ENCODE assay signal across 27 cellular contexts in the genomic region with DNA sequence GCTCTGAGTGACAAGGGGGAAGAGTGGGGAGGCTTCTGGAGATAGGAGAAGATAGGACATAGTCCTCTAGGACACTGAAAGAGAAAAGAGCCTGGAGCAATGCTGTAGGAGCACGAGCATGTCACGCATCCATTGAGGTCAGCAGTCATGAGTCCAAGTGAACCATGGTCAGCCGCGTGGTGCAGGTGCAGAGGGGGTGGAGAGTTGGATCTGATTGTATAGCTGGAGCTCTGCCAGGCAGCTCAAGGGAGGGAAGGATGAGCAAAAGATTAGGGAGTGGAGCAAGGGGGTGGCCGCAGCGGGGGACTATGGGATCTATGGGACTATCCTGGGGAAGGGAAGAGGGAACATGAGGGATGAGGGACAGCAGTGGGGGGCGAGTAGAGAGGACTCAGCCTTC. TPM values are rescaled to one million over a fixed set of nuclear protein-coding genes. Genes with fewer than 3 reads are reported as not detected.
"Had no signal": no experiment of that assay in that cellular context is flagged by ENCODE, and none has a peak within 500 bp of the region (broad histone marks: within the 10 kb centered on the region; RNA-seq: fewer than 3 reads in every experiment).

No MANE protein-coding gene starts in this region.

- H2AFZ ChIP-seq: neural progenitor cell had no signal

- FAIRE-seq: bronchial epithelial cell had no signal

- ATAC-seq: activated T-cell treated with anti-CD3 and anti-CD28 coated beads, Interleukin-2, amount 50 U/mL, for 72 hours; gastrocnemius medialis; left ventricle myocardium superior; naive thymus-derived CD8-positive, alpha-beta T cell had no signal

- H3K4me3 ChIP-seq: colonic mucosa, dorsolateral prefrontal cortex, esophagus muscularis mucosa, gastrocnemius medialis, neural progenitor cell, testis, upper lobe of left lung had no signal

- H3K27ac ChIP-seq: colonic mucosa, dorsolateral prefrontal cortex, esophagus muscularis mucosa, gastrocnemius medialis, neural progenitor cell, testis, upper lobe of left lung had no signal

- DNase-seq: activated CD4-positive, alpha-beta T cell treated with anti-CD3 and anti-CD28 coated beads for 4 hours; activated CD4-positive, alpha-beta T cell treated with anti-CD3 and anti-CD28 coated beads, Interleukin-2, amount 50 U/mL, for 48 hours; activated CD4-positive, CD25-positive, alpha-beta regulatory T cell; activated effector memory CD4-positive, alpha-beta T cell treated with Interleukin-2 at 50 U/mL for 16 hours; activated naive CD4-positive, alpha-beta T cell treated with anti-CD3 and anti-CD28 coated beads for 36 hours; activated T-cell treated with anti-CD3 and anti-CD28 coated beads, Interleukin-2, amount 50 U/mL, for 72 hours; amygdala; colonic mucosa; dorsolateral prefrontal cortex; gastrocnemius medialis; hippocampal formation; kidney glomerular epithelial cell; left ventricle myocardium superior; mammary epithelial cell; naive thymus-derived CD8-positive, alpha-beta T cell; retina; stimulated activated CD4-positive, alpha-beta T cell treated with anti-CD3 and anti-CD28 coated beads, Interleukin-2, amount 100 ng/mL, for 48 hours; stimulated activated naive CD4-positive, alpha-beta T cell; testis; upper lobe of left lung had no signal

- H3K4me3 Mint-ChIP-seq: activated naive CD4-positive, alpha-beta T cell treated with anti-CD3 and anti-CD28 coated beads for 36 hours; activated T-cell treated with anti-CD3 and anti-CD28 coated beads, Interleukin-2, amount 50 U/mL, for 72 hours; mesothelial cell of epicardium; naive thymus-derived CD8-positive, alpha-beta T cell; neural progenitor cell had no signal

- H3K4me1 ChIP-seq: colonic mucosa, esophagus muscularis mucosa, gastrocnemius medialis, neural progenitor cell, testis, upper lobe of left lung had no signal

- H3K27ac Mint-ChIP-seq: activated naive CD4-positive, alpha-beta T cell treated with anti-CD3 and anti-CD28 coated beads for 36 hours; activated T-cell treated with anti-CD3 and anti-CD28 coated beads, Interleukin-2, amount 50 U/mL, for 72 hours; mesothelial cell of epicardium; naive thymus-derived CD8-positive, alpha-beta T cell; neural progenitor cell; progenitor cell of endocrine pancreas had no signal

- H3K36me3 ChIP-seq: colonic mucosa, esophagus muscularis mucosa, gastrocnemius medialis, neural progenitor cell, upper lobe of left lung had no signal

- H3K9me3 ChIP-seq: colonic mucosa, esophagus muscularis mucosa, gastrocnemius medialis, testis, upper lobe of left lung had no signal

- H3K27me3 ChIP-seq: colonic mucosa, neural progenitor cell, testis, upper lobe of left lung had no signal

- H3K4me2 ChIP-seq: neural progenitor cell had no signal

- H3K36me3 Mint-ChIP-seq: mesothelial cell of epicardium; naive thymus-derived CD8-positive, alpha-beta T cell; neural progenitor cell had no signal

- H3K9me3 Mint-ChIP-seq: activated naive CD4-positive, alpha-beta T cell treated with anti-CD3 and anti-CD28 coated beads for 36 hours; activated T-cell treated with anti-CD3 and anti-CD28 coated beads, Interleukin-2, amount 50 U/mL, for 72 hours; mesothelial cell of epicardium; naive thymus-derived CD8-positive, alpha-beta T cell; neural progenitor cell had no signal

- H3K9ac ChIP-seq: neural progenitor cell had no signal

RNA-seq across cellular contexts. Expression of a gene that starts 14.0 kb away (rescaled TPM):
- total RNA-seq: activated CD8-positive, alpha-beta memory T cell treated with anti-CD3 and anti-CD28 coated beads for 36 hours; activated naive CD4-positive, alpha-beta T cell treated with anti-CD3 and anti-CD28 coated beads for 36 hours; activated T-cell treated with anti-CD3 and anti-CD28 coated beads, Interleukin-2, amount 50 U/mL, for 72 hours; gastrocnemius medialis; left ventricle myocardium superior; mesothelial cell of epicardium; naive thymus-derived CD8-positive, alpha-beta T cell; progenitor cell of endocrine pancreas; upper lobe of left lung had no signal
- polyA plus RNA-seq: naive thymus-derived CD8-positive, alpha-beta T cell had no signal

RNA-seq across cellular contexts. Expression of a gene that starts 30.0 kb away (rescaled TPM):
- total RNA-seq: activated CD8-positive, alpha-beta memory T cell treated with anti-CD3 and anti-CD28 coated beads for 36 hours; activated naive CD4-positive, alpha-beta T cell treated with anti-CD3 and anti-CD28 coated beads for 36 hours; activated T-cell treated with anti-CD3 and anti-CD28 coated beads, Interleukin-2, amount 50 U/mL, for 72 hours; dorsolateral prefrontal cortex; esophagus muscularis mucosa; gastrocnemius medialis; left ventricle myocardium superior; mesothelial cell of epicardium; naive thymus-derived CD8-positive, alpha-beta T cell; osteoblast; progenitor cell of endocrine pancreas; upper lobe of left lung had no signal
- polyA plus RNA-seq: naive thymus-derived CD8-positive, alpha-beta T cell had no signal
